20 cellular contexts compared by ENCODE assay signal in genomic region chr7:13872751-13873150, GRCh38.
"Had no signal": no experiment of that assay in that cellular context is flagged by ENCODE, and none has a peak within 500 bp of the region (broad histone marks: within the 10 kb centered on the region; RNA-seq: fewer than 3 reads in every experiment).

No MANE protein-coding gene starts in this region.

- H3K27ac ChIP-seq: coronary artery, dorsolateral prefrontal cortex, hepatocyte, neutrophil, psoas muscle, spleen, testis, tibial nerve had no signal

- H3K4me1 ChIP-seq: psoas muscle, spleen, testis, tibial nerve had no signal

- H3K9me3 ChIP-seq: neutrophil, psoas muscle, spleen, testis, tibial nerve had no signal

- H3K36me3 ChIP-seq: neutrophil, spleen, tibial nerve had no signal

- H3K27me3 ChIP-seq: dorsolateral prefrontal cortex, hepatocyte, spleen, testis, tibial nerve had no signal

- DNase-seq: dorsolateral prefrontal cortex; effector CD8-positive, alpha-beta T cell; foreskin melanocyte; head of caudate nucleus; kidney glomerular epithelial cell; mesendoderm; naive B cell; psoas muscle; retina; spleen; stimulated activated CD4-positive, alpha-beta T cell treated with anti-CD3 and anti-CD28 coated beads, Interleukin-15, amount 100 ng/mL, for 24 hours; stimulated activated CD4-positive, alpha-beta T cell treated with anti-CD3 and anti-CD28 coated beads, Interleukin-1b, Interleukin-23, amount 100 ng/mL, for 48 hours; stimulated activated CD4-positive, alpha-beta T cell treated with anti-CD3 and anti-CD28 coated beads, Interleukin-4, amount 100 ng/mL, for 24 hours; testis had no signal

- ATAC-seq: psoas muscle; sciatic nerve; stimulated activated memory B cell treated with anti-CD40 and anti-IgM and Interleukin-4, amounts not matched to agents 10 μg/mL and 1 μg/mL and 100 μg/mL, for 72 hours had no signal

- H3K4me3 ChIP-seq: coronary artery, dorsolateral prefrontal cortex, hepatocyte, psoas muscle, spleen, testis, tibial nerve had no signal
